1 cellular context compared by ENCODE assay signal in the genomic region with DNA sequence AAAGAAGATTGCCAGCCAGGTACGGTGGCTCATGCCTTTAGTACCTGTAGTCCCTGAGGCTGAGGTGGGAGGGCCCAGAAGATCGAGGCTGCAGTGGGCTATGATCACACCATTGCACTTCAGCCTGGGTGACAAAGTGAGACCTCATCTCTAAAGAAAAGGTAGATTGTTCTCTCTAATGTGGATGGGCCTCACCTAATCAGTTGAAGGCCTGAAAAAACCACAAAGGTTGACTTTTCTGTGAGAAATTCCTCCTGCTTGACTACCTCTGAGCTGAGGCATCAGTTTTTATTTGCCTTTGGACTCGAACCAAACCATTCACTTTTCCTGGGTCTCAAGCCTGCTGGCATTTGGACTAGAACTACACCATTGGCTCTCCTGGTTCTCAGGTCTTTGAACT.
A peak's percentile ranks its signal among the peaks of the same experiment; 100 is the strongest.
TF ChIP-seq lines count a peak whose summit lies in the region.

No MANE protein-coding gene starts in this region.

TF ChIP-seq in K562, 482 proteins besides CTCF, POLR2A, EP300 and RAD21:
- TF ChIP-seq ZNF134 (CRISPR knock-in tag; conservative IDR thresholded peaks at IDR 0.05) (peak; percentile 98), NKRF (IDR thresholded peaks at IDR 0.05; ENCODE audit: borderline replicate concordance) (no peak), RBM25 (IDR thresholded peaks at IDR 0.05; ENCODE audit: low read depth, low read length, severe bottlenecking) (peak; percentile 59)
- TF ChIP-seq, protein P1, sequence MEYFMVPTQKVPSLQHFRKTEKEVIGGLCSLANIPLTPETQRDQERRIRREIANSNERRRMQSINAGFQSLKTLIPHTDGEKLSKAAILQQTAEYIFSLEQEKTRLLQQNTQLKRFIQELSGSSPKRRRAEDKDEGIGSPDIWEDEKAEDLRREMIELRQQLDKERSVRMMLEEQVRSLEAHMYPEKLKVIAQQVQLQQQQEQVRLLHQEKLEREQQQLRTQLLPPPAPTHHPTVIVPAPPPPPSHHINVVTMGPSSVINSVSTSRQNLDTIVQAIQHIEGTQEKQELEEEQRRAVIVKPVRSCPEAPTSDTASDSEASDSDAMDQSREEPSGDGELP (CRISPR knock-in tag; IDR thresholded peaks at IDR 0.05; ENCODE audit: borderline replicate concordance), result no peak
